4 cellular contexts compared by ENCODE assay signal in genomic region chr7:144233039-144233438, GRCh38. TPM values are rescaled to one million over a fixed set of nuclear protein-coding genes. Genes with fewer than 3 reads are reported as not detected.
"Had no signal": no experiment of that assay in that cellular context is flagged by ENCODE, and none has a peak within 500 bp of the region (broad histone marks: within the 10 kb centered on the region; RNA-seq: fewer than 3 reads in every experiment).

No MANE protein-coding gene starts in this region.

RNA-seq across cellular contexts. Expression of gene OR2A42, which starts 6.4 kb away (rescaled TPM):
- total RNA-seq: LHCN-M2, M059J, MCF 10A, NCI-H460 had no signal

RNA-seq across cellular contexts. Expression of gene OR2A7, which starts 31.6 kb away (rescaled TPM):
- total RNA-seq: LHCN-M2, NCI-H460 had no signal

RNA-seq across cellular contexts. Expression of gene ARHGEF35, which starts 37.4 kb away (rescaled TPM):
- total RNA-seq: M059J, MCF 10A had no signal

RNA-seq across cellular contexts. Expression of gene CTAGE4, which starts 49.8 kb away (rescaled TPM):
- total RNA-seq: LHCN-M2 had no signal
